In the genomic region with DNA sequence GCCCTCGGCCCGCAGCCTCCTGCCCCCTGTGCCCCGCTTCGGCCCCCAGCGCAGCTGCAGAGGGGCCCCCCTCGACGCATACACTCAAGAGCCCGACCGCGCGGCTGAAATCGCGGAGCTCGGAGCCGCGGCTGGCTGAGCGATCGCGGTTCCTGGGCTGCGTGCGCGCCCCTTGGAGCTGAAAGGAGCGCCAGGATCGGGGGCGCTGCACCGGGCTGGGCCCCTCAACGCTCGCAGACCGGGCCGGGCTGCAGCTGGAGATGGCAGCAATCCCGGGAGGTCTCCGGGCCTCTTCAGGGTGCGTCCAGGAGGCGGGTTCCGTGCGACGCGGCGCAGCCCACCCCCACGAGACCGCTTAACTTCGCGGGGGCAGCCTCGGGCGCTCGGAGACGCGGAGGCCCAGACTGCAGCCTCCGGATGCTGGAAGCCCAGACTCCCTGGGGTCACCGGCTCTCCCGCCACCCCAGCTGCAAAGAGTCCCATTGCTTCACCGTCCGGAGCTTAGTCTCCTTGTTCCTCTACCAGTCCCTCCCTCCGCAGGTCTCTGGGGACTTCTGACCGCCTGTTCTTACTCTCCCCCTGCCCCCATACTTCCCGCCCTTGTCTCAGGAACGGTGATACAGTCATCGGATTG, we compare ENCODE assay signal across 8 cellular contexts.
DNase-seq lines count a peak whose midpoint lies in the region; ATAC-seq and TF ChIP-seq lines count a peak whose summit lies in the region.

No MANE protein-coding gene starts in this region.

- H3K4me3 Mint-ChIP-seq in Calu3 (ENCODE audit: low read depth, unreplicated experiment) (peak overlapping the region; percentile 9), activated B cell treated with CpG ODN at 0.5 μM for 24 hours (peak overlapping the region; percentile 91), glutamatergic neuron (ENCODE audit: unreplicated experiment) (peak overlapping the region; percentile 74)

- no TSS peak for BruUV-seq in Calu3 (replicated peaks; lab: Mats Ljungman, UMichigan)

- peak; percentile 11 for ATAC-seq in GM21723 (IDR thresholded peaks at IDR 0.05; ENCODE audit: unreplicated experiment)
- ATAC-seq in activated B cell treated with CpG ODN at 0.5 μM for 24 hours (ENCODE audit: low read depth) = peak; percentile 14
- no peak for ATAC-seq in sciatic nerve
- no peak for ATAC-seq in HG02970 (IDR thresholded peaks at IDR 0.05; ENCODE audit: low FRiP score, unreplicated experiment)

- H3K4me1 Mint-ChIP-seq in Calu3 (ENCODE audit: low read depth, unreplicated experiment) = no peaks in the 10 kb centered on the region
- H3K4me1 Mint-ChIP-seq in activated B cell treated with CpG ODN at 0.5 μM for 24 hours = peaks cover 67% of the 10 kb centered on the region
- peaks cover 10% of the 10 kb centered on the region for H3K4me1 Mint-ChIP-seq in glutamatergic neuron (ENCODE audit: low read depth, unreplicated experiment)

- DNase-seq in Calu3 (no peak), activated B cell treated with CpG ODN at 0.5 μM for 24 hours (peak; percentile 25), glutamatergic neuron (peak; percentile 65), sciatic nerve (ENCODE audit: low spot score) (peak; percentile 59), NCI-H2081 (lab: John Stamatoyannopoulos, UW) (no peak), DMS114 treated with DMSO at 0.1 percent for 48 hours (lab: John Stamatoyannopoulos, UW; ENCODE audit: unreplicated experiment) (no peak)

- H3K27ac Mint-ChIP-seq in Calu3 (ENCODE audit: unreplicated experiment) = peak overlapping the region; percentile 9
- H3K27ac Mint-ChIP-seq in activated B cell treated with CpG ODN at 0.5 μM for 24 hours = peak overlapping the region; percentile 8
- H3K27ac Mint-ChIP-seq in glutamatergic neuron (ENCODE audit: unreplicated experiment) = no peak overlapping the region

- CTCF ChIA-PET in Calu3 (lab: Charles Lee) = no interaction called here
- CTCF ChIA-PET in activated B cell treated with CpG ODN at 0.5 μM for 24 hours (lab: Charles Lee) = interaction anchor here (1.4 to 1.6 kb wide), 2 partner anchors 32 to 105 kb away, joined by 5 to 8 read pairs; no protein-coding TSS in a partner anchor

- no peaks in the 10 kb centered on the region for H3K9me3 Mint-ChIP-seq in Calu3 (ENCODE audit: low read depth, unreplicated experiment)
- H3K9me3 Mint-ChIP-seq in activated B cell treated with CpG ODN at 0.5 μM for 24 hours = no peaks in the 10 kb centered on the region
- peaks cover 22% of the 10 kb centered on the region for H3K9me3 Mint-ChIP-seq in glutamatergic neuron (ENCODE audit: unreplicated experiment)

- POLR2A ChIA-PET in activated B cell treated with CpG ODN at 0.5 μM for 24 hours (lab: Charles Lee) = interaction anchor here (0.5 to 1.4 kb wide), 5 partner anchors 26 to 909 kb away, joined by 3 to 7 read pairs (median 4); no protein-coding TSS in a partner anchor

- intact Hi-C loops in Calu3 (cut with micrococcal nuclease; ENCODE audit: unreplicated experiment) (no loop called here), activated B cell treated with CpG ODN at 0.5 μM for 24 hours (cut with micrococcal nuclease) (no loop called here), sciatic nerve (cut with DNase I) (no loop called here)

- H3K27me3 Mint-ChIP-seq in Calu3 (ENCODE audit: unreplicated experiment) (peaks cover 57% of the 10 kb centered on the region), activated B cell treated with CpG ODN at 0.5 μM for 24 hours (no peaks in the 10 kb centered on the region), glutamatergic neuron (ENCODE audit: unreplicated experiment) (peaks cover 11% of the 10 kb centered on the region)

- TF ChIP-seq CTCF in Calu3 (IDR thresholded peaks at IDR 0.05; ENCODE audit: unreplicated experiment) = no peak
- no peak for TF ChIP-seq CTCF in activated B cell treated with CpG ODN at 0.5 μM for 24 hours (IDR thresholded peaks at IDR 0.05)
- TF ChIP-seq CTCF in glutamatergic neuron (IDR thresholded peaks at IDR 0.05; ENCODE audit: partially characterized antibody, unreplicated experiment) = no peak

- H3K36me3 Mint-ChIP-seq in Calu3 (ENCODE audit: insufficient read depth, unreplicated experiment) (peaks cover 47% of the 10 kb centered on the region), activated B cell treated with CpG ODN at 0.5 μM for 24 hours (ENCODE audit: low read depth) (no peaks in the 10 kb centered on the region), glutamatergic neuron (ENCODE audit: unreplicated experiment) (no peaks in the 10 kb centered on the region)

Comparison
In these comparisons a context has a peak if more than half of its experiments do, and no peak if none do; other contexts are left out.
1. DNase-seq: peak in activated B cell treated with CpG ODN at 0.5 μM for 24 hours (single experiment), glutamatergic neuron (single experiment) and sciatic nerve (single experiment); none in Calu3 (single experiment), NCI-H2081 (0 of 2) and DMS114 treated with DMSO at 0.1 percent for 48 hours (single experiment).
2. H3K4me3 Mint-ChIP-seq: peak in every context shown above with its lines; median percentile 91 in activated B cell treated with CpG ODN at 0.5 μM for 24 hours; 74 in glutamatergic neuron; 9 in Calu3.
3. ATAC-seq: peak in GM21723 (single experiment) and activated B cell treated with CpG ODN at 0.5 μM for 24 hours (single experiment); none in sciatic nerve (single experiment) and HG02970 (single experiment).